Comparison of ENCODE assay signal across 21 cellular contexts in the genomic region with DNA sequence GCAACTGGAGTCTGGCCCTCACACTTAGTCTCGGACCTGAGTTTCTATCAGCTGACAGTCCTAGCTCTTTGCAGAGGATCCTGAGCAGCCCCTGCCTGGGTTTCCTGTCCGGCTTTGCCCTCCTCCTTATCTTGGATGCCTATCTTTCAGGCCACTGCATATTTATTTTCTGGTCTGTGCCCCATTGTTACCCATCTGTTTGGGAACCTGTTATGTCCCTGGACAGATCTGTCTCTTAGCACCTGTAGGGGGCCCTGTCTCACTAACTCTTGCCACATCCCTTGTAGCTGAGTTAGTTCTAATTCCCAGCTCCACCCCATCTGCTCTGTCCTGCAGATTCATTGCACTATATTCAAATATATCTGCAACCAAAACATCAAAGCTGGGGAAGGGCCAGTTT.
DNase-seq lines count a peak whose midpoint lies in the region; ATAC-seq and TF ChIP-seq lines count a peak whose summit lies in the region.
"Had no signal": no experiment of that assay in that cellular context is flagged by ENCODE, and none has a peak within 500 bp of the region (broad histone marks: within the 10 kb centered on the region; RNA-seq: fewer than 3 reads in every experiment).

No MANE protein-coding gene starts in this region.

- TF ChIP-seq EP300 in SK-N-SH (IDR thresholded peaks at IDR 0.05; ENCODE audit: borderline replicate concordance in 1 of 2, low read depth in 1 of 2, low read length in 1 of 2): no peak

- CTCF ChIA-PET in SK-N-SH (lab: Yijun Ruan, JAX): interaction anchor here (1.0 to 1.2 kb wide), 3 partner anchors 10 to 291 kb away, joined by 3 to 6 read pairs (median 3); no protein-coding TSS in a partner anchor

- no peak for TF ChIP-seq CTCF in SK-N-SH (IDR thresholded peaks at IDR 0.05)
- peak; percentile 76 for TF ChIP-seq CTCF in endodermal cell (conservative IDR thresholded peaks at IDR 0.05)
- peak; percentile 26 for TF ChIP-seq CTCF in type B pancreatic cell (conservative IDR thresholded peaks at IDR 0.05)

- POLR2A ChIA-PET in SK-N-SH (lab: Yijun Ruan, JAX): no interaction called here

- no peak overlapping the region for H3K27ac ChIP-seq in SK-N-SH (ENCODE audit: low read depth in 2 of 2, low read length in 1 of 2)
- no peak overlapping the region for H3K27ac ChIP-seq in endodermal cell (ENCODE audit: low read depth, low read length)
- H3K27ac ChIP-seq: heart right ventricle, PC-9, right atrium auricular region had no signal

- DNase-seq in SK-N-SH: peak; percentile 4
- DNase-seq in NCI-H526 treated with DMSO at 0.1 percent for 48 hours (lab: John Stamatoyannopoulos, UW): peak; percentile 40
- peak; percentile 64 for DNase-seq in endodermal cell
- DNase-seq in type B pancreatic cell (ENCODE audit: extremely low spot score, unreplicated experiment): no peak
- no peak for DNase-seq in T-helper 2 cell treated with Interferon-gamma antibody and Interleukin-4, amounts not matched to agents 5 μg/mL and 100 μg/mL, for 36 hours (ENCODE audit: low spot score)
- DNase-seq in activated CD4-positive, alpha-beta T cell treated with anti-CD3 and anti-CD28 coated beads, Interleukin-2, amount 50 U/mL, for 4 hours: no peak
- DNase-seq: activated naive CD4-positive, alpha-beta T cell treated with Interleukin-2 at 50 U/mL for 16 hours; activated T-cell treated with anti-CD3 and anti-CD28 coated beads, Interleukin-2, amount 50 U/mL, for 4 hours; amygdala; C1 segment of cervical spinal cord; cortex of kidney; heart right ventricle; NCI-H1105 treated with DMSO at 0.1 percent for 48 hours; NCI-H2081 treated with DMSO at 0.1 percent for 48 hours; occipital lobe; PC-9; stimulated activated CD4-positive, alpha-beta T cell treated with anti-CD3 and anti-CD28 coated beads, Interleukin-12 subunit alpha, Interleukin-12 subunit beta, amount 100 ng/mL, for 4 hours had no signal

- H3K27ac Mint-ChIP-seq in endodermal cell: no peak overlapping the region
- H3K27ac Mint-ChIP-seq in type B pancreatic cell: no peak overlapping the region
- no peak overlapping the region for H3K27ac Mint-ChIP-seq in T-helper 2 cell treated with Interferon-gamma antibody and Interleukin-4, amounts not matched to agents 5 μg/mL and 100 μg/mL, for 36 hours

- H3K4me3 ChIP-seq in SK-N-SH (ENCODE audit: low read depth in 2 of 2, low read length in 1 of 2): no peak overlapping the region
- no peak overlapping the region for H3K4me3 ChIP-seq in endodermal cell (ENCODE audit: low read length)
- H3K4me3 ChIP-seq: heart right ventricle, PC-9, right atrium auricular region had no signal

- H3K79me2 ChIP-seq in SK-N-SH (ENCODE audit: insufficient read depth): no peaks in the 10 kb centered on the region

- no peak for TF ChIP-seq RAD21 in SK-N-SH (IDR thresholded peaks at IDR 0.05; ENCODE audit: low read length)

- H3K4me3 Mint-ChIP-seq in endodermal cell (no peak overlapping the region), type B pancreatic cell (no peak overlapping the region)
- no peak overlapping the region for H3K4me3 Mint-ChIP-seq in T-helper 2 cell treated with Interferon-gamma antibody and Interleukin-4, amounts not matched to agents 5 μg/mL and 100 μg/mL, for 36 hours
- H3K4me3 Mint-ChIP-seq: activated T-cell treated with anti-CD3 and anti-CD28 coated beads, Interleukin-2, amount 50 U/mL, for 4 hours had no signal

- H3K9me3 ChIP-seq in SK-N-SH (no peaks in the 10 kb centered on the region), endodermal cell (ENCODE audit: control insufficient read depth, low read length) (no peaks in the 10 kb centered on the region)
- H3K9me3 ChIP-seq: right atrium auricular region had no signal

- H3K36me3 ChIP-seq in SK-N-SH (replicated peaks in 1 of 2; ENCODE audit: control insufficient read depth in 1 of 2, insufficient read depth in 2 of 2, low read length in 1 of 2): no peaks in the 10 kb centered on the region
- H3K36me3 ChIP-seq in endodermal cell (ENCODE audit: control insufficient read depth, insufficient read depth, low read length): no peaks in the 10 kb centered on the region
- H3K36me3 ChIP-seq: heart right ventricle, right atrium auricular region had no signal

- no peaks in the 10 kb centered on the region for H4K20me1 ChIP-seq in SK-N-SH (ENCODE audit: insufficient read depth)

- H3K9me3 Mint-ChIP-seq in endodermal cell: no peaks in the 10 kb centered on the region
- no peaks in the 10 kb centered on the region for H3K9me3 Mint-ChIP-seq in type B pancreatic cell
- no peaks in the 10 kb centered on the region for H3K9me3 Mint-ChIP-seq in T-helper 2 cell treated with Interferon-gamma antibody and Interleukin-4, amounts not matched to agents 5 μg/mL and 100 μg/mL, for 36 hours
- H3K9me3 Mint-ChIP-seq: activated T-cell treated with anti-CD3 and anti-CD28 coated beads, Interleukin-2, amount 50 U/mL, for 4 hours had no signal

- WGBS in SK-N-SH (ENCODE audit: low lambda C conversion rate): 2% methylated on average over 2 of the region's 2 CpGs
- 83 to 100% methylated on average over 1 to 2 of the region's 2 CpGs for WGBS in endodermal cell (ENCODE audit: insufficient coverage in 1 of 2, insufficient read length in 1 of 2), 2 experiments

- no peaks in the 10 kb centered on the region for H3K4me1 Mint-ChIP-seq in endodermal cell
- no peaks in the 10 kb centered on the region for H3K4me1 Mint-ChIP-seq in type B pancreatic cell (ENCODE audit: unreplicated experiment)
- H3K4me1 Mint-ChIP-seq in T-helper 2 cell treated with Interferon-gamma antibody and Interleukin-4, amounts not matched to agents 5 μg/mL and 100 μg/mL, for 36 hours (ENCODE audit: low read depth): no peaks in the 10 kb centered on the region

- H3K9me2 ChIP-seq in SK-N-SH: no peaks in the 10 kb centered on the region

- ATAC-seq in SK-N-SH treated with all-trans-retinoic acid at 6 μM for 48 hours (no peak), HG03354 (IDR thresholded peaks at IDR 0.05; ENCODE audit: poor library complexity, severe bottlenecking, unreplicated experiment) (no peak)
- ATAC-seq: activated CD4-positive, CD25-positive, alpha-beta regulatory T cell treated with anti-CD3 and anti-CD28 coated beads, Interleukin-2, amount 50 U/mL, for 24 hours; activated T-cell treated with anti-CD3 and anti-CD28 coated beads, Interleukin-2, amount 50 U/mL, for 4 hours; heart right ventricle had no signal

- no peaks in the 10 kb centered on the region for H3F3A ChIP-seq in SK-N-SH (replicated peaks; ENCODE audit: insufficient read depth)

- H3K27me3 ChIP-seq in SK-N-SH (ENCODE audit: insufficient read depth): no peaks in the 10 kb centered on the region
- H3K27me3 ChIP-seq in endodermal cell (ENCODE audit: control insufficient read depth, insufficient read depth, low read length, poor library complexity, severe bottlenecking): no peaks in the 10 kb centered on the region
- H3K27me3 ChIP-seq: heart right ventricle, right atrium auricular region had no signal

- H3K4me1 ChIP-seq in SK-N-SH (ENCODE audit: control insufficient read depth in 1 of 2, insufficient read depth in 2 of 2, low read depth in 1 of 2, low read length in 1 of 2) (no peaks in the 10 kb centered on the region), endodermal cell (ENCODE audit: control insufficient read depth, insufficient read depth, low read length) (no peaks in the 10 kb centered on the region)
- H3K4me1 ChIP-seq: heart right ventricle, right atrium auricular region had no signal

- no peak overlapping the region for H3K4me2 ChIP-seq in SK-N-SH
- H3K4me2 ChIP-seq: PC-9 had no signal

- no peak overlapping the region for H3K9ac ChIP-seq in SK-N-SH
- H3K9ac ChIP-seq in endodermal cell (ENCODE audit: extremely low read depth, low read length, poor library complexity, severe bottlenecking): no peak overlapping the region

- peaks cover 9% of the 10 kb centered on the region for H3K27me3 Mint-ChIP-seq in endodermal cell (ENCODE audit: insufficient read depth)
- peaks cover 3% of the 10 kb centered on the region for H3K27me3 Mint-ChIP-seq in type B pancreatic cell
- H3K27me3 Mint-ChIP-seq in T-helper 2 cell treated with Interferon-gamma antibody and Interleukin-4, amounts not matched to agents 5 μg/mL and 100 μg/mL, for 36 hours (ENCODE audit: low read depth): no peaks in the 10 kb centered on the region

- no peaks in the 10 kb centered on the region for H3K36me3 Mint-ChIP-seq in endodermal cell (ENCODE audit: low read depth)
- no peaks in the 10 kb centered on the region for H3K36me3 Mint-ChIP-seq in type B pancreatic cell
- no peaks in the 10 kb centered on the region for H3K36me3 Mint-ChIP-seq in T-helper 2 cell treated with Interferon-gamma antibody and Interleukin-4, amounts not matched to agents 5 μg/mL and 100 μg/mL, for 36 hours (ENCODE audit: low read depth)

- H2AFZ ChIP-seq in SK-N-SH (ENCODE audit: low read depth): no peak overlapping the region
- H2AFZ ChIP-seq: PC-9 had no signal

TF ChIP-seq in SK-N-SH, 30 proteins besides CTCF, POLR2A, EP300 and RAD21 (continues in another document):
- TF ChIP-seq MXI1 (IDR thresholded peaks at IDR 0.05; ENCODE audit: low read depth, low read length) (no peak), FOSL2 (IDR thresholded peaks at IDR 0.05; ENCODE audit: borderline replicate concordance, low read depth) (no peak), RCOR1 (IDR thresholded peaks at IDR 0.05; ENCODE audit: low read length) (no peak), ELF1 (IDR thresholded peaks at IDR 0.05) (no peak), NRF1 (IDR thresholded peaks at IDR 0.05; ENCODE audit: low read depth, low read length) (no peak), RXRA (IDR thresholded peaks at IDR 0.05; ENCODE audit: borderline replicate concordance, low read depth) (no peak), JUND (IDR thresholded peaks at IDR 0.05) (no peak), POLR2AphosphoS5 (IDR thresholded peaks at IDR 0.05; ENCODE audit: low read depth, low read length) (no peak), FOXM1 (IDR thresholded peaks at IDR 0.05; ENCODE audit: low read depth) (no peak), MEF2A (IDR thresholded peaks at IDR 0.05; ENCODE audit: borderline replicate concordance, low read depth) (no peak)

TF ChIP-seq in SK-N-SH treated with all-trans-retinoic acid at 6 μM for 48 hours, 23 proteins besides CTCF, POLR2A, EP300 and RAD21 (continues in another document):
- TF ChIP-seq ZNF8 (CRISPR knock-in tag; IDR thresholded peaks at IDR 0.05) (no peak), SNAI2 (CRISPR knock-in tag; IDR thresholded peaks at IDR 0.05) (no peak), OSR1 (CRISPR knock-in tag; IDR thresholded peaks at IDR 0.05) (no peak)

Comparison
In these comparisons a context has a peak if more than half of its experiments do, and no peak if none do; other contexts are left out.
1. DNase-seq: peak in SK-N-SH (single experiment), NCI-H526 treated with DMSO at 0.1 percent for 48 hours (single experiment) and endodermal cell (single experiment); none in type B pancreatic cell (single experiment), T-helper 2 cell treated with Interferon-gamma antibody and Interleukin-4, amounts not matched to agents 5 μg/mL and 100 μg/mL, for 36 hours (single experiment) and activated CD4-positive, alpha-beta T cell treated with anti-CD3 and anti-CD28 coated beads, Interleukin-2, amount 50 U/mL, for 4 hours (0 of 2).